ENCODE assay signal across 22 cellular contexts in genomic region chr7:534075-534474, GRCh38. TPM values are rescaled to one million over a fixed set of nuclear protein-coding genes. Genes with fewer than 3 reads are reported as not detected.
DNase-seq lines count a peak whose midpoint lies in the region; ATAC-seq, FAIRE-seq and TF ChIP-seq lines count a peak whose summit lies in the region.
"Had no signal": no experiment of that assay in that cellular context is flagged by ENCODE, and none has a peak within 500 bp of the region (broad histone marks: within the 10 kb centered on the region; RNA-seq: fewer than 3 reads in every experiment).

No MANE protein-coding gene starts in this region.

- intact Hi-C loops in HepG2 (cut with micrococcal nuclease; ENCODE audit: unreplicated experiment) = loop anchor here (10.0 kb wide), 1 partner anchor 81 kb away; no protein-coding TSS in a partner anchor
- intact Hi-C loops in right lobe of liver (cut with DNase I) = no loop called here

- H3K27me3 ChIP-seq in HepG2 (ENCODE audit: control insufficient read depth in 1 of 2, insufficient read depth in 2 of 2, low read length in 2 of 2) (peaks cover 3 to 30% of the 10 kb centered on the region in 2 experiments), right lobe of liver (no peaks in the 10 kb centered on the region), H1 (replicated peaks in 1 of 4; ENCODE audit: control insufficient read depth in 3 of 4, extremely low read depth in 1 of 4, insufficient read depth in 3 of 4, low read length in 3 of 4) (no peaks in the 10 kb centered on the region), neuronal stem cell (ENCODE audit: control insufficient read depth in 3 of 3, insufficient read depth in 3 of 3, low read depth in 1 of 3, low read length in 3 of 3) (peaks cover 0 to 30% (median 0%) of the 10 kb centered on the region in 3 experiments)

- peaks cover 25% of the 10 kb centered on the region for H3K4me1 ChIP-seq in HepG2 (ENCODE audit: insufficient read depth, low read length)
- H3K4me1 ChIP-seq in right lobe of liver = no peaks in the 10 kb centered on the region
- H3K4me1 ChIP-seq in H1 (replicated peaks in 1 of 4; ENCODE audit: control insufficient read depth in 3 of 4, insufficient read depth in 4 of 4, low read length in 3 of 4) = peaks cover 0 to 12% (median 8%) of the 10 kb centered on the region in 4 experiments; a peak in 5 of 7 replicates
- H3K4me1 ChIP-seq in neuronal stem cell (ENCODE audit: control insufficient read depth in 2 of 2, insufficient read depth in 1 of 2, low read depth in 1 of 2, low read length in 2 of 2) = no peaks in the 10 kb centered on the region

- TF ChIP-seq POLR2A in HepG2 (IDR thresholded peaks at IDR 0.05; ENCODE audit: insufficient read depth in 1 of 2, low read depth in 2 of 2, low read length in 2 of 2) (no peak), right lobe of liver (IDR thresholded peaks at IDR 0.05) (no peak), H1 (IDR thresholded peaks at IDR 0.05; ENCODE audit: control extremely low read depth in 1 of 2, low read depth in 2 of 2, low read length in 2 of 2) (no peak)

- H3K79me2 ChIP-seq in HepG2 (ENCODE audit: insufficient read depth, low read length) (no peaks in the 10 kb centered on the region), H1 (ENCODE audit: control insufficient read depth in 1 of 2, insufficient read depth in 2 of 2, low read length in 2 of 2) (no peaks in the 10 kb centered on the region)

- H2BK20ac ChIP-seq in H1 (ENCODE audit: low read length) = no peak overlapping the region

- no peak overlapping the region for H2AFZ ChIP-seq in HepG2 (ENCODE audit: low read length)
- H2AFZ ChIP-seq in H1 (ENCODE audit: low read length) = no peak overlapping the region
- no peak overlapping the region for H2AFZ ChIP-seq in neuronal stem cell (ENCODE audit: low read length)

- H3K14ac ChIP-seq in H1 (ENCODE audit: insufficient read length) = no peak overlapping the region
- no peak overlapping the region for H3K14ac ChIP-seq in neuronal stem cell (ENCODE audit: low read length)

- H3K9ac ChIP-seq in HepG2 (ENCODE audit: insufficient read depth, low read depth, low read length) = no peak overlapping the region
- no peak overlapping the region for H3K9ac ChIP-seq in H1 (replicated peaks in 1 of 4; ENCODE audit: extremely low read depth in 1 of 4, low read depth in 3 of 4, low read length in 3 of 4)
- no peak overlapping the region for H3K9ac ChIP-seq in neuronal stem cell (ENCODE audit: low read depth, low read length, poor library complexity)
- H3K9ac ChIP-seq: BLaER1 had no signal

- no peak overlapping the region for H3K56ac ChIP-seq in H1 (replicated peaks; ENCODE audit: insufficient read length, low read depth, low read length)

- H4K91ac ChIP-seq in H1 (replicated peaks; ENCODE audit: insufficient read length, low read length) (no peak overlapping the region), neuronal stem cell (ENCODE audit: low read depth, low read length, poor library complexity) (no peak overlapping the region)

- DNase-seq in HepG2 (ENCODE audit: low spot score) = no peak
- no peak for DNase-seq in right lobe of liver
- DNase-seq in H1 (ENCODE audit: low read depth in 1 of 2, low spot score in 2 of 2) = no peak
- DNase-seq in neuronal stem cell (ENCODE audit: low spot score) = no peak
- no peak for DNase-seq in urothelium cell line (ENCODE audit: low spot score)
- no peak for DNase-seq in OCI-M1 (lab: John Stamatoyannopoulos, UW)
- DNase-seq in SK-N-DZ (ENCODE audit: low spot score) = no peak
- DNase-seq in anterior cingulate cortex (lab: John Stamatoyannopoulos, UW) = no peak
- DNase-seq: Caco-2; CD4-positive, CD25-positive, alpha-beta regulatory T cell; DMS153; DND-41; GOT3; H7; HCEC 1CT had no signal

- in situ Hi-C loops in HepG2 (cut with HindIII; ENCODE audit: extremely low pct_ligation_motif_present, low pct_unique_long_range_greater_than_20kb) = no loop called here

- H3K4me2 ChIP-seq in HepG2 (ENCODE audit: low read depth, low read length) (no peak overlapping the region), H1 (ENCODE audit: insufficient read depth in 1 of 2, low read depth in 2 of 2, low read length in 2 of 2) (no peak overlapping the region), neuronal stem cell (ENCODE audit: insufficient read depth, low read length, poor library complexity, severe bottlenecking) (no peak overlapping the region)
- H3K4me2 ChIP-seq: BLaER1 had no signal

- H3K4ac ChIP-seq in H1 (replicated peaks; ENCODE audit: insufficient read length, low read depth, low read length) (no peak overlapping the region), neuronal stem cell (ENCODE audit: low read length) (no peak overlapping the region)

- TF ChIP-seq RAD21 in HepG2 (CRISPR knock-in tag; IDR thresholded peaks at IDR 0.05) (no peak), H1 (IDR thresholded peaks at IDR 0.05 in 1 of 2, conservative IDR thresholded peaks at IDR 0.05 in 1 of 2; ENCODE audit: low read depth in 2 of 2, low read length in 2 of 2) (no peak)

- no peaks in the 10 kb centered on the region for H3K23me2 ChIP-seq in H1 (ENCODE audit: low read depth, low read length)

- TF ChIP-seq EP300 in HepG2 (IDR thresholded peaks at IDR 0.05; ENCODE audit: low read depth in 2 of 2, low read length in 2 of 2) (no peak), HepG2 (CRISPR knock-in tag; IDR thresholded peaks at IDR 0.05; ENCODE audit: borderline replicate concordance) (no peak), H1 (IDR thresholded peaks at IDR 0.05; ENCODE audit: borderline replicate concordance in 1 of 2, low read depth in 2 of 2, low read length in 2 of 2) (no peak)

- H4K5ac ChIP-seq in H1 (ENCODE audit: insufficient read length, low read depth, low read length) = no peak overlapping the region

- H2AK5ac ChIP-seq in H1 (ENCODE audit: low read depth, low read length) (no peak overlapping the region), neuronal stem cell (ENCODE audit: low read depth, low read length) (no peak overlapping the region)

- H2BK15ac ChIP-seq in H1 (ENCODE audit: low read length) = no peak overlapping the region
- H2BK15ac ChIP-seq in neuronal stem cell (ENCODE audit: low read length) = no peak overlapping the region

- POLR2A ChIA-PET in HepG2 (lab: Yijun Ruan, JAX) = no interaction called here
- POLR2A ChIA-PET in H1 (lab: Charles Lee; ENCODE audit: partially characterized antibody) = no interaction called here

- ATAC-seq in HepG2 = no peak
- no peak for ATAC-seq in right lobe of liver
- ATAC-seq: CD8-positive, alpha-beta T cell had no signal

- 0 out of 2 replicates have a peak overlapping the region, but pooled peaks have one; percentile 4 for H2BK12ac ChIP-seq in H1 (ENCODE audit: low read depth, low read length)
- no peak overlapping the region for H2BK12ac ChIP-seq in neuronal stem cell (ENCODE audit: low read length)

- no peak overlapping the region for H3K23ac ChIP-seq in H1 (ENCODE audit: insufficient read length)
- H3K23ac ChIP-seq in neuronal stem cell (ENCODE audit: low read depth, low read length, poor library complexity) = peak overlapping the region; percentile 57

- BruUV-seq in HepG2 (replicated peaks; lab: Mats Ljungman, UMichigan) = no TSS peak

- no peak overlapping the region for H3K18ac ChIP-seq in H1 (ENCODE audit: extremely low read depth, low read length)
- H3K18ac ChIP-seq in neuronal stem cell (ENCODE audit: low read length) = no peak overlapping the region

- CTCF ChIA-PET in HepG2 (lab: Yijun Ruan, JAX; ENCODE audit: low intra/inter-chr PET ratio, low total read pairs) = no interaction called here
- CTCF ChIA-PET in H1 (lab: Charles Lee; ENCODE audit: partially characterized antibody) = interaction anchor here (1.2 to 2.1 kb wide), 2 partner anchors 9 to 201 kb away, joined by 4 to 5 read pairs; no protein-coding TSS in a partner anchor

- FAIRE-seq in HepG2 (lab: Jason Lieb, UNC) = no peak
- FAIRE-seq in H1 (lab: Jason Lieb, UNC) = no peak
- FAIRE-seq in urothelium cell line (lab: Jason Lieb, UNC) = peak; percentile 52
- FAIRE-seq: A204.1, G401.6, GM12892 had no signal

- H3K79me1 ChIP-seq in H1 (ENCODE audit: low read depth, low read length) (no peaks in the 10 kb centered on the region; the same call in 1 of the 2 replicates), neuronal stem cell (ENCODE audit: low read depth, low read length) (no peaks in the 10 kb centered on the region)

- H3K9me3 ChIP-seq in HepG2 (ENCODE audit: low read length) = no peaks in the 10 kb centered on the region
- H3K9me3 ChIP-seq in right lobe of liver = no peaks in the 10 kb centered on the region
- no peaks in the 10 kb centered on the region for H3K9me3 ChIP-seq in H1 (ENCODE audit: insufficient read depth in 2 of 2, low read depth in 1 of 2, low read length in 1 of 2)
- no peaks in the 10 kb centered on the region for H3K9me3 ChIP-seq in neuronal stem cell (replicated peaks in 1 of 2; ENCODE audit: control insufficient read depth in 2 of 2, insufficient read depth in 1 of 2, low read depth in 1 of 2, low read length in 2 of 2)
- H3K9me3 ChIP-seq: BLaER1 had no signal

- H2BK120ac ChIP-seq in H1 (replicated peaks; ENCODE audit: low read depth, low read length) (no peak overlapping the region), neuronal stem cell (ENCODE audit: low read depth, low read length) (no peak overlapping the region)

- H2BK5ac ChIP-seq in H1 (ENCODE audit: low read depth, low read length) (no peak overlapping the region), neuronal stem cell (ENCODE audit: low read length) (no peak overlapping the region)

- H4K8ac ChIP-seq in H1 (ENCODE audit: extremely low read depth, insufficient read depth, low read length) (no peak overlapping the region), neuronal stem cell (ENCODE audit: low read depth, low read length) (no peak overlapping the region)

- WGBS in HepG2 (ENCODE audit: low lambda C conversion rate) = 79% methylated on average over 5 of the region's 8 CpGs
- 85% methylated on average over 8 of the region's 8 CpGs for WGBS in right lobe of liver (ENCODE audit: insufficient coverage, low coverage, low lambda C conversion rate, missing lambda C conversion rate)
- WGBS in H1 (ENCODE audit: extremely low coverage in 1 of 2, insufficient coverage in 1 of 2, insufficient read length in 1 of 2, insufficient replicate concordance in 2 of 2, low coverage in 1 of 2, low lambda C conversion rate in 2 of 2, missing lambda C conversion rate in 1 of 2), 2 experiments = 92% methylated on average over 8 of the region's 8 CpGs; no CpG with 5 or more reads in 1 of the 2 experiments
- WGBS in neuronal stem cell (ENCODE audit: extremely low coverage in 2 of 2, insufficient read length in 2 of 2, insufficient replicate concordance in 1 of 2), 2 donors = no CpG with 5 or more reads among the region's 8 CpGs

- no peaks in the 10 kb centered on the region for H3K36me3 ChIP-seq in HepG2 (replicated peaks in 1 of 2; ENCODE audit: control insufficient read depth in 1 of 2, insufficient read depth in 2 of 2, low read length in 2 of 2)
- no peaks in the 10 kb centered on the region for H3K36me3 ChIP-seq in right lobe of liver
- no peaks in the 10 kb centered on the region for H3K36me3 ChIP-seq in H1 (ENCODE audit: control insufficient read depth in 2 of 4, insufficient read depth in 4 of 4, low read length in 3 of 4)
- H3K36me3 ChIP-seq in neuronal stem cell (replicated peaks in 1 of 2; ENCODE audit: control insufficient read depth in 2 of 2, insufficient read depth in 2 of 2, low read length in 2 of 2) = no peaks in the 10 kb centered on the region
- H3K36me3 ChIP-seq: BLaER1 had no signal

- H3K27ac ChIP-seq in HepG2 (ENCODE audit: extremely low read length, insufficient read depth, low read length) (no peak overlapping the region), right lobe of liver (no peak overlapping the region), H1 (ENCODE audit: low read depth, low read length) (no peak overlapping the region), neuronal stem cell (replicated peaks; ENCODE audit: low read length) (no peak overlapping the region)
- H3K27ac ChIP-seq: 22Rv1, BLaER1, C4-2B had no signal

- TF ChIP-seq CTCF in HepG2 (CRISPR knock-in tag; IDR thresholded peaks at IDR 0.05) (no peak), right lobe of liver (IDR thresholded peaks at IDR 0.05) (no peak), H1 (IDR thresholded peaks at IDR 0.05; ENCODE audit: control extremely low read depth in 1 of 3, insufficient read depth in 1 of 3, low read depth in 1 of 3, low read length in 3 of 3) (no peak)

- no peak overlapping the region for H3K4me3 ChIP-seq in HepG2 (replicated peaks in 1 of 3; ENCODE audit: insufficient read depth in 1 of 3, low read depth in 2 of 3, low read length in 3 of 3)
- H3K4me3 ChIP-seq in right lobe of liver = no peak overlapping the region
- no peak overlapping the region for H3K4me3 ChIP-seq in H1 (ENCODE audit: extremely low read depth in 1 of 4, insufficient read depth in 2 of 4, low read depth in 3 of 4, low read length in 4 of 4)
- H3K4me3 ChIP-seq in neuronal stem cell (ENCODE audit: low read length in 2 of 2) = no peak overlapping the region
- H3K4me3 ChIP-seq: BLaER1 had no signal

- H4K20me1 ChIP-seq in HepG2 (ENCODE audit: insufficient read depth, low read length) = no peaks in the 10 kb centered on the region
- no peaks in the 10 kb centered on the region for H4K20me1 ChIP-seq in H1 (replicated peaks in 1 of 2; ENCODE audit: control insufficient read depth in 1 of 2, insufficient read depth in 2 of 2, low read length in 2 of 2)

RNA-seq across cellular contexts. Expression of gene PDGFA, which starts 14.4 kb away (rescaled TPM):
- total RNA-seq in HepG2 (2016; rRNA removed; fragmentation: Illumina TruSeq; extraction: Trizol) (0.80 and 1.5 TPM in 2 replicates), right lobe of liver (10 to 100 TPM in 3 of 6 experiments, 1 to 10 TPM in 3; 2.3 to 20.9 (median 8.4) TPM)
- total RNA-seq in HepG2 (2016; cell fraction: cytosol; rRNA removed; fragmentation: Illumina TruSeq; extraction: Trizol; ENCODE audit: low read depth) = 1.1 and 1.6 TPM in 2 replicates
- 1.0 and 1.8 TPM in 2 replicates for total RNA-seq in HepG2 (2016; cell fraction: insoluble cytoplasmic fraction; rRNA removed; fragmentation: Illumina TruSeq; extraction: Trizol)
- total RNA-seq in HepG2 (2016; cell fraction: membrane; rRNA removed; fragmentation: Illumina TruSeq; extraction: Trizol) = 2.6 and 3.0 TPM in 2 replicates
- total RNA-seq in HepG2 (2016; cell fraction: nucleus; rRNA removed; fragmentation: Illumina TruSeq; extraction: Trizol) = 1.3 and 1.4 TPM in 2 replicates
- polyA plus RNA-seq in HepG2 (2011; rRNA removed) (2.4 and 3.4 TPM in 2 replicates), H1 (2011; rRNA removed) (21.1 and 22.3 TPM in 2 replicates)
- polyA plus RNA-seq in HepG2 (2011; cell fraction: cytosol; rRNA removed) = 1.2 and 2.1 TPM in 2 replicates
- polyA plus RNA-seq in HepG2 (2011; cell fraction: nucleus; rRNA removed) = 2.9 and 5.0 TPM in 2 replicates
- polyA plus RNA-seq in HepG2 (2012) = 1.2 and 1.3 TPM in 2 replicates
- 0.57 and 0.60 TPM in 2 replicates for polyA plus RNA-seq in HepG2 (2016; cell fraction: cytosol; fragmentation: Illumina TruSeq; extraction: Trizol; ENCODE audit: low read depth)
- polyA plus RNA-seq in HepG2 (2016; cell fraction: insoluble cytoplasmic fraction; fragmentation: Illumina TruSeq; extraction: Trizol; ENCODE audit: low read depth) = 0.93 and 1.1 TPM in 2 replicates
- polyA plus RNA-seq in HepG2 (2016; cell fraction: membrane; fragmentation: Illumina TruSeq; extraction: Trizol; ENCODE audit: low read depth) = 1.1 TPM in 2 replicates
- polyA plus RNA-seq in HepG2 (2016; cell fraction: nucleus; fragmentation: Illumina TruSeq; extraction: Trizol; ENCODE audit: insufficient read depth, low read depth) = 1.9 TPM in 2 replicates
- 14.6 and 20.5 TPM in 2 replicates for polyA minus RNA-seq in HepG2 (2011; rRNA and poly(A)+ RNA removed; ENCODE audit: low replicate concordance)
- 4.8 and 15.5 TPM in 2 replicates for polyA minus RNA-seq in HepG2 (2011; cell fraction: cytosol; rRNA and poly(A)+ RNA removed)
- 2.3 and 2.4 TPM in 2 replicates for polyA minus RNA-seq in HepG2 (2011; cell fraction: nucleus; rRNA and poly(A)+ RNA removed)
- 38.0 and 43.0 TPM in 2 replicates for total RNA-seq in H1 (2021; fragmentation: NEBNext Ultra II Directional; extraction: Animal tissue kit (Norgen Biotek cat#: 25700))
- polyA plus RNA-seq in H1 (2011; cell fraction: cytosol; rRNA removed) = 18.1 TPM
- polyA plus RNA-seq in H1 (2011; cell fraction: nucleus; rRNA removed) = 42.6 TPM
- polyA plus RNA-seq in H1 (2012, experiment 1 of 2) = 42.0 to 59.5 TPM (median 51.8 TPM) in 4 replicates
- polyA plus RNA-seq in H1 (2012, experiment 2 of 2) = 33.3 TPM
- polyA plus RNA-seq in H1 (2013, experiment 1 of 2) = 34.8 TPM
- polyA plus RNA-seq in H1 (2013, experiment 2 of 2) = 38.8 TPM
- polyA minus RNA-seq in H1 (2011; rRNA and poly(A)+ RNA removed) = 46.5 and 53.1 TPM in 2 replicates
- polyA minus RNA-seq in H1 (2011; cell fraction: cytosol; rRNA and poly(A)+ RNA removed) = 78.2 TPM
- polyA minus RNA-seq in H1 (2011; cell fraction: nucleus; rRNA and poly(A)+ RNA removed) = 31.0 TPM
- 6.2 TPM for polyA plus RNA-seq in neuronal stem cell (2013, experiment 1 of 2)
- 5.7 TPM for polyA plus RNA-seq in neuronal stem cell (2013, experiment 2 of 2)
- not detected in 2 replicates for polyA plus RNA-seq in SK-N-DZ (2014; cell fraction: cytosol; rRNA removed)
- 0.67 TPM in 1 of 2 replicates, not detected in the other for polyA plus RNA-seq in SK-N-DZ (2014; cell fraction: nucleus; rRNA removed)
- polyA plus RNA-seq: CD4-positive, CD25-positive, alpha-beta regulatory T cell had no signal
